In genomic region chr5:151408633-151409243, GRCh38 we compare ENCODE assay signal across 12 cellular contexts.
"Had no signal": no experiment of that assay in that cellular context is flagged by ENCODE, and none has a peak within 500 bp of the region (broad histone marks: within the 10 kb centered on the region; RNA-seq: fewer than 3 reads in every experiment).

No MANE protein-coding gene starts in this region.

- H3K4me1 ChIP-seq: thyroid gland had no signal

- H3K36me3 ChIP-seq: adrenal gland, left ventricle myocardium inferior, thyroid gland, WERI-Rb-1 had no signal

- ATAC-seq: activated CD8-positive, alpha-beta memory T cell treated with anti-CD3 and anti-CD28 coated beads, Interleukin-2, amount 10 ng/mL, durations not matched to agents 7 days and 5 days; sciatic nerve; stimulated activated memory B cell treated with anti-CD40 and anti-IgM and Interleukin-4, amounts not matched to agents 10 μg/mL and 1 μg/mL and 100 μg/mL, for 72 hours had no signal

- DNase-seq: activated CD4-positive, alpha-beta memory T cell treated with anti-CD3 and anti-CD28 coated beads for 36 hours; activated CD8-positive, alpha-beta memory T cell treated with anti-CD3 and anti-CD28 coated beads, Interleukin-2, amount 10 ng/mL, durations not matched to agents 7 days and 5 days; activated T-cell treated with anti-CD3 and anti-CD28 coated beads, Interleukin-2, amount 50 U/mL, for 1 hour; adrenal gland; endodermal cell; islet precursor cell; left ventricle myocardium inferior; occipital lobe; thyroid gland; WERI-Rb-1 had no signal

- H3K4me3 ChIP-seq: adrenal gland, left ventricle myocardium inferior, thyroid gland had no signal

- H3K27me3 ChIP-seq: thyroid gland had no signal

- H3K27ac ChIP-seq: adrenal gland, left ventricle myocardium inferior, thyroid gland, WERI-Rb-1 had no signal

- H3K9me3 ChIP-seq: adrenal gland, left ventricle myocardium inferior, thyroid gland had no signal
